9 cellular contexts compared by ENCODE assay signal in the genomic region with DNA sequence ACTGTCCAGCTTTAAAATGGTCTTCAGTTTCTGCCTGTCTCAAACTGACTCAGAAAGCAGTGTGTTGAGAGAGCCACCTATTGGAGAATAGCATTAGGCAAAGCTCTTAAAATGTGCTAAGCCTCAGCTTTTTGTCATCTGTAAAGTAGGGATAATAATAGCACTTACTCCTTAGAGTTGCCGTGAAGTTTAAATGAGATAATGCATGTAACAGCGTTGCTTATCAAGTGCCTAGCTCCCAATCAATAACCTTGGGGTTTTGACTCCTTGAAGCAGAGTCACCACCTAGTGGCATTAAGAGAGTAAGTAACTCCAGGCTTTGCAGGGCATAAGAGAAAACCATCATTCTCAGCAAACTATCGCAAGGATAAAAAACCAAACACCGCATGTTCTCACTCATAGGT.
DNase-seq lines count a peak whose midpoint lies in the region; ATAC-seq, FAIRE-seq and TF ChIP-seq lines count a peak whose summit lies in the region.
"Had no signal": no experiment of that assay in that cellular context is flagged by ENCODE, and none has a peak within 500 bp of the region (broad histone marks: within the 10 kb centered on the region; RNA-seq: fewer than 3 reads in every experiment).

No MANE protein-coding gene starts in this region.

- intact Hi-C loops in HepG2 (cut with micrococcal nuclease; ENCODE audit: unreplicated experiment): loop anchor here (2.0 kb wide), 1 partner anchor 78 kb away; no protein-coding TSS in a partner anchor
- intact Hi-C loops in prostate gland (cut with DNase I): no loop called here

- TF ChIP-seq POLR2A in HepG2 (IDR thresholded peaks at IDR 0.05; ENCODE audit: insufficient read depth in 1 of 2, low read depth in 2 of 2, low read length in 2 of 2) (no peak), prostate gland (IDR thresholded peaks at IDR 0.05) (no peak)

- WGBS in HepG2 (ENCODE audit: low lambda C conversion rate): 35% methylated on average over 4 of the region's 4 CpGs
- 65% methylated on average over 4 of the region's 4 CpGs for WGBS in prostate gland

- peak; percentile 18 for TF ChIP-seq CTCF in D721Med (IDR thresholded peaks at IDR 0.05; ENCODE audit: insufficient read depth, missing control alignments)
- TF ChIP-seq CTCF in VCaP (conservative IDR thresholded peaks at IDR 0.05): peak; percentile 72
- TF ChIP-seq CTCF in HepG2 (CRISPR knock-in tag; IDR thresholded peaks at IDR 0.05): peak; percentile 50
- peak in 1 of 4 experiments; percentile 23 for TF ChIP-seq CTCF in prostate gland (IDR thresholded peaks at IDR 0.05)

- no peak overlapping the region for H3K9ac ChIP-seq in HepG2 (ENCODE audit: insufficient read depth, low read depth, low read length)

- no peak overlapping the region for H3K4me2 ChIP-seq in HepG2 (ENCODE audit: low read depth, low read length)

- no peak overlapping the region for H3K27ac Mint-ChIP-seq in activated naive CD8-positive, alpha-beta T cell treated with anti-CD3 and anti-CD28 coated beads, Interleukin-2, amount 50 U/mL, for 24 hours

- no peaks in the 10 kb centered on the region for H3K36me3 ChIP-seq in HepG2 (replicated peaks in 1 of 2; ENCODE audit: control insufficient read depth in 1 of 2, insufficient read depth in 2 of 2, low read length in 2 of 2)
- H3K36me3 ChIP-seq in prostate gland: no peaks in the 10 kb centered on the region
- H3K36me3 ChIP-seq: uterus had no signal

- CTCF ChIA-PET in HepG2 (lab: Yijun Ruan, JAX; ENCODE audit: low intra/inter-chr PET ratio, low total read pairs): interaction anchor here (1.3 kb wide), 1 partner anchor 78 kb away, joined by 6 read pairs; no protein-coding TSS in a partner anchor

- in situ Hi-C loops in HepG2 (cut with HindIII; ENCODE audit: extremely low pct_ligation_motif_present, low pct_unique_long_range_greater_than_20kb): no loop called here

- TF ChIP-seq RAD21 in HepG2 (CRISPR knock-in tag; IDR thresholded peaks at IDR 0.05): no peak

- no TSS peak for BruUV-seq in HepG2 (replicated peaks; lab: Mats Ljungman, UMichigan)

- no peaks in the 10 kb centered on the region for H3K79me2 ChIP-seq in HepG2 (ENCODE audit: insufficient read depth, low read length)

- H4K20me1 ChIP-seq in HepG2 (ENCODE audit: insufficient read depth, low read length): no peaks in the 10 kb centered on the region

- no peaks in the 10 kb centered on the region for H3K4me1 Mint-ChIP-seq in activated naive CD8-positive, alpha-beta T cell treated with anti-CD3 and anti-CD28 coated beads, Interleukin-2, amount 50 U/mL, for 24 hours

- TF ChIP-seq EP300 in HepG2 (IDR thresholded peaks at IDR 0.05; ENCODE audit: low read depth in 2 of 2, low read length in 2 of 2) (no peak), HepG2 (CRISPR knock-in tag; IDR thresholded peaks at IDR 0.05; ENCODE audit: borderline replicate concordance) (no peak)

- H3K4me3 ChIP-seq in HepG2 (replicated peaks in 1 of 3; ENCODE audit: insufficient read depth in 1 of 3, low read depth in 2 of 3, low read length in 3 of 3): no peak overlapping the region
- no peak overlapping the region for H3K4me3 ChIP-seq in prostate gland
- H3K4me3 ChIP-seq: uterus had no signal

- no peaks in the 10 kb centered on the region for H3K4me1 ChIP-seq in HepG2 (ENCODE audit: insufficient read depth, low read length)
- H3K4me1 ChIP-seq in prostate gland (replicated peaks): no peaks in the 10 kb centered on the region
- H3K4me1 ChIP-seq: uterus had no signal

- H3K27ac ChIP-seq in VCaP (no peak overlapping the region), HepG2 (ENCODE audit: extremely low read length, insufficient read depth, low read length) (no peak overlapping the region), prostate gland (no peak overlapping the region)
- H3K27ac ChIP-seq: uterus had no signal

- H2AFZ ChIP-seq in HepG2 (ENCODE audit: low read length): no peak overlapping the region

- ATAC-seq in HepG2 (peak; percentile 69), HG03280 (IDR thresholded peaks at IDR 0.05; ENCODE audit: unreplicated experiment) (no peak)
- ATAC-seq in activated naive CD8-positive, alpha-beta T cell treated with anti-CD3 and anti-CD28 coated beads, Interleukin-2, amount 50 U/mL, for 24 hours: no peak

- FAIRE-seq in D721Med (lab: Jason Lieb, UNC) (no peak), HepG2 (lab: Jason Lieb, UNC) (peak; percentile 8)

- POLR2A ChIA-PET in HepG2 (lab: Yijun Ruan, JAX): no interaction called here

- DNase-seq in D721Med (ENCODE audit: insufficient read length, low spot score): no peak
- peak; percentile 2 for DNase-seq in HT1080 (ENCODE audit: low read depth)
- DNase-seq in HepG2 (ENCODE audit: low spot score): peak; percentile 39
- DNase-seq in activated naive CD8-positive, alpha-beta T cell treated with anti-CD3 and anti-CD28 coated beads, Interleukin-2, amount 50 U/mL, for 24 hours: no peak
- no peak for DNase-seq in putamen (ENCODE audit: low spot score)
- DNase-seq in prostate gland (ENCODE audit: low spot score): no peak
- DNase-seq: uterus had no signal

- H3K27me3 ChIP-seq in HepG2 (ENCODE audit: control insufficient read depth in 1 of 2, insufficient read depth in 2 of 2, low read length in 2 of 2) (0 out of 5 replicates have a peak, but pooled peaks cover 0 to 9% of the 10 kb centered on the region in 2 experiments), prostate gland (replicated peaks; ENCODE audit: insufficient read depth) (no peaks in the 10 kb centered on the region)
- H3K27me3 ChIP-seq: uterus had no signal

- peaks cover 16% of the 10 kb centered on the region for H3K27me3 Mint-ChIP-seq in activated naive CD8-positive, alpha-beta T cell treated with anti-CD3 and anti-CD28 coated beads, Interleukin-2, amount 50 U/mL, for 24 hours

- H3K9me3 ChIP-seq in HepG2 (ENCODE audit: low read length) (peaks cover under 1% of the 10 kb centered on the region; the same call in 1 of the 2 replicates), prostate gland (no peaks in the 10 kb centered on the region)
- H3K9me3 ChIP-seq: uterus had no signal

- H3K9me3 Mint-ChIP-seq in activated naive CD8-positive, alpha-beta T cell treated with anti-CD3 and anti-CD28 coated beads, Interleukin-2, amount 50 U/mL, for 24 hours: no peaks in the 10 kb centered on the region

- no peak overlapping the region for H3K4me3 Mint-ChIP-seq in activated naive CD8-positive, alpha-beta T cell treated with anti-CD3 and anti-CD28 coated beads, Interleukin-2, amount 50 U/mL, for 24 hours

- H3K36me3 Mint-ChIP-seq in activated naive CD8-positive, alpha-beta T cell treated with anti-CD3 and anti-CD28 coated beads, Interleukin-2, amount 50 U/mL, for 24 hours (ENCODE audit: low read depth): peaks cover 2% of the 10 kb centered on the region

TF ChIP-seq in HepG2, 621 proteins besides CTCF, POLR2A, EP300 and RAD21:
- TF ChIP-seq STAG1 (CRISPR knock-in tag; IDR thresholded peaks at IDR 0.05): peak; percentile 62
- TF ChIP-seq ONECUT2 (CRISPR knock-in tag; IDR thresholded peaks at IDR 0.05): peak; percentile 85
- TF ChIP-seq SMC3 (IDR thresholded peaks at IDR 0.05; ENCODE audit: low read length): peak; percentile 15; the same call in 1 of the 2 replicates
- no peak for TF ChIP-seq DMAP1 (CRISPR knock-in tag; IDR thresholded peaks at IDR 0.05)

Comparison
In these comparisons a context has a peak if more than half of its experiments do, and no peak if none do; other contexts are left out.
1. DNase-seq: peak in HT1080 (single experiment) and HepG2 (single experiment); none in D721Med (single experiment), activated naive CD8-positive, alpha-beta T cell treated with anti-CD3 and anti-CD28 coated beads, Interleukin-2, amount 50 U/mL, for 24 hours (single experiment), putamen (single experiment) and prostate gland (single experiment).